8 cellular contexts compared by ENCODE assay signal in genomic region chr16:49754495-49755290, GRCh38.
A peak's percentile ranks its signal among the peaks of the same experiment; 100 is the strongest.
DNase-seq lines count a peak whose midpoint lies in the region; ATAC-seq and TF ChIP-seq lines count a peak whose summit lies in the region.

No MANE protein-coding gene starts in this region.

- ATAC-seq in activated naive CD8-positive, alpha-beta T cell treated with anti-CD3 and anti-CD28 coated beads, Interleukin-2, amount 50 U/mL, for 24 hours, result no peak
- ATAC-seq in sciatic nerve, result peak; percentile 75

- peaks cover 6% of the 10 kb centered on the region for H3K4me1 Mint-ChIP-seq in activated naive CD8-positive, alpha-beta T cell treated with anti-CD3 and anti-CD28 coated beads, Interleukin-2, amount 50 U/mL, for 24 hours

- H3K9me3 Mint-ChIP-seq in activated naive CD8-positive, alpha-beta T cell treated with anti-CD3 and anti-CD28 coated beads, Interleukin-2, amount 50 U/mL, for 24 hours, result no peaks in the 10 kb centered on the region

- no peaks in the 10 kb centered on the region for H3K9me3 ChIP-seq in ES-I3 (ENCODE audit: control insufficient read depth, insufficient read depth, low read length)
- H3K9me3 ChIP-seq in PC-9 (ENCODE audit: insufficient read depth, low read depth), result no peaks in the 10 kb centered on the region

- no peaks in the 10 kb centered on the region for H3K79me2 ChIP-seq in PC-9 (ENCODE audit: low read depth)

- H2AFZ ChIP-seq in PC-9, result no peak overlapping the region

- H3K27ac Mint-ChIP-seq in activated naive CD8-positive, alpha-beta T cell treated with anti-CD3 and anti-CD28 coated beads, Interleukin-2, amount 50 U/mL, for 24 hours, result no peak overlapping the region

- H3K4me2 ChIP-seq in PC-9, result no peak overlapping the region

- TF ChIP-seq CTCF in PC-9 (conservative IDR thresholded peaks at IDR 0.05), result no peak

- H3K9ac ChIP-seq in ES-I3 (ENCODE audit: low read depth, low read length), result peak overlapping the region; percentile 59

- BruUV-seq in PC-9 (replicated peaks; lab: Mats Ljungman, UMichigan), result no TSS peak

- no peak for DNase-seq in activated naive CD8-positive, alpha-beta T cell treated with anti-CD3 and anti-CD28 coated beads, Interleukin-2, amount 50 U/mL, for 24 hours
- DNase-seq in iPS-NIHi7 (ENCODE audit: extremely low spot score), result peak; percentile 68
- no peak for DNase-seq in sciatic nerve (ENCODE audit: low spot score)
- no peak for DNase-seq in stimulated activated CD4-positive, alpha-beta T cell treated with anti-CD3 and anti-CD28 coated beads, Interleukin-12 subunit alpha, Interleukin-12 subunit beta, amount 100 ng/mL, for 4 hours
- no peak for DNase-seq in amygdala (lab: John Stamatoyannopoulos, UW)
- DNase-seq in PC-9, result no peak
- DNase-seq in stimulated activated naive CD4-positive, alpha-beta T cell treated with Interleukin-2 at 50 U/mL for 16 hours (lab: John Stamatoyannopoulos, UW), result no peak

- no peaks in the 10 kb centered on the region for H3K36me3 ChIP-seq in ES-I3 (ENCODE audit: insufficient read depth, low read length)
- H3K36me3 ChIP-seq in PC-9 (ENCODE audit: low read depth), result no peaks in the 10 kb centered on the region

- no peaks in the 10 kb centered on the region for H3F3A ChIP-seq in PC-9 (ENCODE audit: insufficient read depth, low read depth)

- no peak overlapping the region for H3K27ac ChIP-seq in PC-9

- no peaks in the 10 kb centered on the region for H3K9me2 ChIP-seq in PC-9 (ENCODE audit: insufficient read depth)

- H3K36me3 Mint-ChIP-seq in activated naive CD8-positive, alpha-beta T cell treated with anti-CD3 and anti-CD28 coated beads, Interleukin-2, amount 50 U/mL, for 24 hours (ENCODE audit: low read depth), result no peaks in the 10 kb centered on the region

- CTCF ChIA-PET in PC-9 (lab: Charles Lee), result no interaction called here

- peak overlapping the region; percentile 19 for H3K4me3 Mint-ChIP-seq in activated naive CD8-positive, alpha-beta T cell treated with anti-CD3 and anti-CD28 coated beads, Interleukin-2, amount 50 U/mL, for 24 hours

- peaks cover 98% of the 10 kb centered on the region for H3K27me3 ChIP-seq in PC-9 (ENCODE audit: insufficient read depth, low read depth)

- POLR2A ChIA-PET in PC-9 (lab: Charles Lee; ENCODE audit: unreplicated experiment), result no interaction called here

- peaks cover 36% of the 10 kb centered on the region for H3K27me3 Mint-ChIP-seq in activated naive CD8-positive, alpha-beta T cell treated with anti-CD3 and anti-CD28 coated beads, Interleukin-2, amount 50 U/mL, for 24 hours

- intact Hi-C loops in sciatic nerve (cut with DNase I), result no loop called here
- intact Hi-C loops in PC-9 (cut with micrococcal nuclease; ENCODE audit: unreplicated experiment), result no loop called here

- H4K20me1 ChIP-seq in PC-9 (ENCODE audit: insufficient read depth), result no peaks in the 10 kb centered on the region

- H3K4me1 ChIP-seq in ES-I3 (ENCODE audit: insufficient read depth, low read length) (peaks cover 46% of the 10 kb centered on the region), PC-9 (replicated peaks; ENCODE audit: insufficient read depth) (no peaks in the 10 kb centered on the region)

- no peak overlapping the region for H3K4me3 ChIP-seq in PC-9
